17 cellular contexts compared by ENCODE assay signal in the genomic region with DNA sequence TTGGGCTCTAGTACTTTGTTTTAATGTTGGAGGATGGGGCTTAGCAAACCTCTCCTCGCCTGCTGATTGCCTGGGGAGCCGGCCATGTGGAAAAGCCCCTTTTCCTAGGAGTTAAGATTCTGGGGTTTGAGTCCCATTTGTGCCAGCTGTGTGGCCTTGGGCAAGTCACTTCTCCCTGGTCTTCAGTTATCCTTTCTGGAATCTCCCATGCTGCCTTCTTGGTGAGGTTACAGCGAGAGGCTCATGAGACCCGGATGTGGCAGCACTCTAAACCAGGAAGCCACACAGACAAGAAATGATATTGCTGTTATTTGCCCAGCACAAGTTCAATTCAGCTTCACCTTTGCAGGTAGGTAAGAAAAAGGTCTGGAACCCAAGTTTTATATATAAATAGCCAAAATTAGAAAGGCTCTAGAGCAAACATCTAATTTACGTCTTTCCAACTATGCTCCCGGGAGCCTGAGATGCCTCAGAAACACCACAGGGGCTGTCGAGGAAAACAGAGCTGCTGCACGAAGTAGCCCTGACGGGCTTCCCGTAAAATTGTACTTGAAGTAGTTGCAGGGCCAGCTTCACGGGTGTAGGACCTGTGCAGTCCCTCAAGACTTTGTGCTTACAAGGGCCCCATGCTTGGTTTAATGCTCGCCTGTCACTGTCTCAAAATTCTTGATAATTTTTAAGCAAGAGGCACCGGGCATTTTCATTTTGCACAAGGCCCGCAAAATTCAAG. TPM values are rescaled to one million over a fixed set of nuclear protein-coding genes. Genes with fewer than 3 reads are reported as not detected.
A peak's percentile ranks its signal among the peaks of the same experiment; 100 is the strongest.
DNase-seq lines count a peak whose midpoint lies in the region; ATAC-seq and TF ChIP-seq lines count a peak whose summit lies in the region.
"Had no signal": no experiment of that assay in that cellular context is flagged by ENCODE, and none has a peak within 500 bp of the region (broad histone marks: within the 10 kb centered on the region; RNA-seq: fewer than 3 reads in every experiment).

No MANE protein-coding gene starts in this region.

- DNase-seq in CD14-positive monocyte (ENCODE audit: low spot score) = no peak
- DNase-seq in GM12865 (ENCODE audit: low read depth) = peak; percentile 62
- peak; percentile 58 for DNase-seq in activated CD4-positive, alpha-beta memory T cell treated with anti-CD3 and anti-CD28 coated beads for 36 hours
- no peak for DNase-seq in effector memory CD8-positive, alpha-beta T cell
- no peak for DNase-seq in GM19238 (ENCODE audit: insufficient read length, low spot score)
- DNase-seq in NCI-H1694 treated with DMSO at 0.1 percent for 48 hours (lab: John Stamatoyannopoulos, UW) = no peak
- DNase-seq: GM23248; hypothalamus; left lung; NCI-H1417; NCI-H345; stimulated activated CD8-positive, alpha-beta memory T cell treated with anti-CD3 and anti-CD28 coated beads, Interleukin-4, amount 100 ng/mL, for 48 hours had no signal

- H3K36me3 Mint-ChIP-seq in CD14-positive monocyte = no peaks in the 10 kb centered on the region
- no peaks in the 10 kb centered on the region for H3K36me3 Mint-ChIP-seq in activated CD4-positive, alpha-beta memory T cell treated with anti-CD3 and anti-CD28 coated beads for 36 hours
- peaks cover 18% of the 10 kb centered on the region for H3K36me3 Mint-ChIP-seq in effector memory CD8-positive, alpha-beta T cell (ENCODE audit: insufficient read depth)

- TF ChIP-seq CTCF in CD14-positive monocyte (IDR thresholded peaks at IDR 0.05) = no peak
- TF ChIP-seq CTCF in GM12865 (IDR thresholded peaks at IDR 0.05; ENCODE audit: insufficient read depth, low read depth, low read length, missing control alignments) = no peak

- ATAC-seq in effector memory CD8-positive, alpha-beta T cell (replicated peaks) = peak; percentile 18
- ATAC-seq in SK-N-SH treated with all-trans-retinoic acid at 6 μM for 48 hours (no peak), GM21360 (IDR thresholded peaks at IDR 0.05; ENCODE audit: unreplicated experiment) (no peak)
- ATAC-seq: left lung had no signal

- H3K4me3 ChIP-seq in GM12865 (ENCODE audit: low read depth, low read length) = peak overlapping the region; percentile 7
- H3K4me3 ChIP-seq: GM23248, left lung had no signal

- POLR2A ChIA-PET in activated CD4-positive, alpha-beta memory T cell treated with anti-CD3 and anti-CD28 coated beads for 36 hours (lab: Charles Lee) = interaction anchor here (0.5 to 5.2 kb wide), 7 partner anchors 10 to 326 kb away, joined by 3 to 32 read pairs (median 5); no protein-coding TSS in a partner anchor

- H3K27me3 Mint-ChIP-seq in CD14-positive monocyte (ENCODE audit: low read depth in 3 of 3) = peaks cover 0 to 10% (median 1%) of the 10 kb centered on the region in 3 donors
- H3K27me3 Mint-ChIP-seq in activated CD4-positive, alpha-beta memory T cell treated with anti-CD3 and anti-CD28 coated beads for 36 hours = no peaks in the 10 kb centered on the region
- no peaks in the 10 kb centered on the region for H3K27me3 Mint-ChIP-seq in effector memory CD8-positive, alpha-beta T cell

- no peak overlapping the region for H3K4me3 Mint-ChIP-seq in CD14-positive monocyte
- H3K4me3 Mint-ChIP-seq in activated CD4-positive, alpha-beta memory T cell treated with anti-CD3 and anti-CD28 coated beads for 36 hours = peak overlapping the region; percentile 26
- peak overlapping the region; percentile 51 to 65 for H3K4me3 Mint-ChIP-seq in effector memory CD8-positive, alpha-beta T cell

- peak overlapping the region; percentile 97 to 100 (median 99) for H3K27ac Mint-ChIP-seq in CD14-positive monocyte
- H3K27ac Mint-ChIP-seq in activated CD4-positive, alpha-beta memory T cell treated with anti-CD3 and anti-CD28 coated beads for 36 hours = peak overlapping the region; percentile 95
- H3K27ac Mint-ChIP-seq in effector memory CD8-positive, alpha-beta T cell = peak overlapping the region; percentile 52 to 80

- H3K9me3 Mint-ChIP-seq in CD14-positive monocyte = peaks cover 0 to 8% (median 2%) of the 10 kb centered on the region in 7 donors
- H3K9me3 Mint-ChIP-seq in activated CD4-positive, alpha-beta memory T cell treated with anti-CD3 and anti-CD28 coated beads for 36 hours = no peaks in the 10 kb centered on the region
- H3K9me3 Mint-ChIP-seq in effector memory CD8-positive, alpha-beta T cell = no peaks in the 10 kb centered on the region

- intact Hi-C loops in CD14-positive monocyte (cut with micrococcal nuclease) = no loop called here
- intact Hi-C loops in activated CD4-positive, alpha-beta memory T cell treated with anti-CD3 and anti-CD28 coated beads for 36 hours (cut with micrococcal nuclease) = no loop called here

- peaks cover 58% of the 10 kb centered on the region for H3K4me1 Mint-ChIP-seq in CD14-positive monocyte
- H3K4me1 Mint-ChIP-seq in activated CD4-positive, alpha-beta memory T cell treated with anti-CD3 and anti-CD28 coated beads for 36 hours (ENCODE audit: low read depth) = peaks cover 67% of the 10 kb centered on the region
- peaks cover 51 to 56% of the 10 kb centered on the region in 2 donors for H3K4me1 Mint-ChIP-seq in effector memory CD8-positive, alpha-beta T cell (ENCODE audit: low read depth in 2 of 2)

- CTCF ChIA-PET in activated CD4-positive, alpha-beta memory T cell treated with anti-CD3 and anti-CD28 coated beads for 36 hours (lab: Charles Lee) = interaction anchor here (1.5 to 3.1 kb wide), 3 partner anchors 8 to 16 kb away, joined by 5 to 9 read pairs (median 9); partner anchors contain the start of gene SASH3

TF ChIP-seq in SK-N-SH treated with all-trans-retinoic acid at 6 μM for 48 hours, 23 proteins besides CTCF, POLR2A, EP300 and RAD21:
- TF ChIP-seq POU6F1 (CRISPR knock-in tag; IDR thresholded peaks at IDR 0.05; ENCODE audit: borderline replicate concordance, low read depth) = no peak
- no peak for TF ChIP-seq CSDC2 (CRISPR knock-in tag; IDR thresholded peaks at IDR 0.05)
- TF ChIP-seq SNAI2 (CRISPR knock-in tag; IDR thresholded peaks at IDR 0.05) = no peak
- TF ChIP-seq ZFP30 (CRISPR knock-in tag; IDR thresholded peaks at IDR 0.05) = no peak
- no peak for TF ChIP-seq ZC3H10 (CRISPR knock-in tag; IDR thresholded peaks at IDR 0.05)
- TF ChIP-seq, protein P1, sequence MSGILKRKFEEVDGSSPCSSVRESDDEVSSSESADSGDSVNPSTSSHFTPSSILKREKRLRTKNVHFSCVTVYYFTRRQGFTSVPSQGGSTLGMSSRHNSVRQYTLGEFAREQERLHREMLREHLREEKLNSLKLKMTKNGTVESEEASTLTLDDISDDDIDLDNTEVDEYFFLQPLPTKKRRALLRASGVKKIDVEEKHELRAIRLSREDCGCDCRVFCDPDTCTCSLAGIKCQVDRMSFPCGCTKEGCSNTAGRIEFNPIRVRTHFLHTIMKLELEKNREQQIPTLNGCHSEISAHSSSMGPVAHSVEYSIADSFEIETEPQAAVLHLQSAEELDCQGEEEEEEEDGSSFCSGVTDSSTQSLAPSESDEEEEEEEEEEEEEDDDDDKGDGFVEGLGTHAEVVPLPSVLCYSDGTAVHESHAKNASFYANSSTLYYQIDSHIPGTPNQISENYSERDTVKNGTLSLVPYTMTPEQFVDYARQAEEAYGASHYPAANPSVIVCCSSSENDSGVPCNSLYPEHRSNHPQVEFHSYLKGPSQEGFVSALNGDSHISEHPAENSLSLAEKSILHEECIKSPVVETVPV (CRISPR knock-in tag; IDR thresholded peaks at IDR 0.05) = no peak
- TF ChIP-seq, protein P2, sequence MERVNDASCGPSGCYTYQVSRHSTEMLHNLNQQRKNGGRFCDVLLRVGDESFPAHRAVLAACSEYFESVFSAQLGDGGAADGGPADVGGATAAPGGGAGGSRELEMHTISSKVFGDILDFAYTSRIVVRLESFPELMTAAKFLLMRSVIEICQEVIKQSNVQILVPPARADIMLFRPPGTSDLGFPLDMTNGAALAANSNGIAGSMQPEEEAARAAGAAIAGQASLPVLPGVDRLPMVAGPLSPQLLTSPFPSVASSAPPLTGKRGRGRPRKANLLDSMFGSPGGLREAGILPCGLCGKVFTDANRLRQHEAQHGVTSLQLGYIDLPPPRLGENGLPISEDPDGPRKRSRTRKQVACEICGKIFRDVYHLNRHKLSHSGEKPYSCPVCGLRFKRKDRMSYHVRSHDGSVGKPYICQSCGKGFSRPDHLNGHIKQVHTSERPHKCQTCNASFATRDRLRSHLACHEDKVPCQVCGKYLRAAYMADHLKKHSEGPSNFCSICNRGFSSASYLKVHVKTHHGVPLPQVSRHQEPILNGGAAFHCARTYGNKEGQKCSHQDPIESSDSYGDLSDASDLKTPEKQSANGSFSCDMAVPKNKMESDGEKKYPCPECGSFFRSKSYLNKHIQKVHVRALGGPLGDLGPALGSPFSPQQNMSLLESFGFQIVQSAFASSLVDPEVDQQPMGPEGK (CRISPR knock-in tag; IDR thresholded peaks at IDR 0.05; ENCODE audit: borderline replicate concordance) = no peak
- no peak for TF ChIP-seq OSR1 (CRISPR knock-in tag; IDR thresholded peaks at IDR 0.05)
- no peak for TF ChIP-seq ARNTL (CRISPR knock-in tag; IDR thresholded peaks at IDR 0.05; ENCODE audit: borderline replicate concordance, low read depth)
- TF ChIP-seq ZNF8 (CRISPR knock-in tag; IDR thresholded peaks at IDR 0.05) = no peak
- TF ChIP-seq TCF4 (CRISPR knock-in tag; IDR thresholded peaks at IDR 0.05; ENCODE audit: borderline replicate concordance) = no peak
- no peak for TF ChIP-seq ISL1 (CRISPR knock-in tag; IDR thresholded peaks at IDR 0.05)
- no peak for TF ChIP-seq GLIS3 (CRISPR knock-in tag; IDR thresholded peaks at IDR 0.05)
- TF ChIP-seq PPARA (CRISPR knock-in tag; IDR thresholded peaks at IDR 0.05; ENCODE audit: borderline replicate concordance) = no peak
- no peak for TF ChIP-seq RARB (CRISPR knock-in tag; IDR thresholded peaks at IDR 0.05)
- no peak for TF ChIP-seq ESRRG (CRISPR knock-in tag; IDR thresholded peaks at IDR 0.05)

RNA-seq across cellular contexts. Expression of gene SASH3, which starts 8.3 kb away (rescaled TPM):
- polyA plus RNA-seq in CD14-positive monocyte = 100 to 1,000 TPM; 127 to 179 TPM
- total RNA-seq in activated CD4-positive, alpha-beta memory T cell treated with anti-CD3 and anti-CD28 coated beads for 36 hours = 100 to 1,000 TPM; 126 to 133 TPM
- total RNA-seq: dermis microvascular lymphatic vessel endothelial cell, GM23248, pulmonary artery endothelial cell had no signal
- polyA plus RNA-seq: BJ had no signal

RNA-seq across cellular contexts. Expression of gene XPNPEP2, which starts 32.7 kb away (rescaled TPM):
- not detected for polyA plus RNA-seq in CD14-positive monocyte
- under 1 TPM; 0.80 to 0.93 TPM for total RNA-seq in activated CD4-positive, alpha-beta memory T cell treated with anti-CD3 and anti-CD28 coated beads for 36 hours
- total RNA-seq: dermis microvascular lymphatic vessel endothelial cell, pulmonary artery endothelial cell had no signal

Comparison
In these comparisons a context has a peak if more than half of its experiments do, and no peak if none do; other contexts are left out.
1. DNase-seq: peak in GM12865 (single experiment) and activated CD4-positive, alpha-beta memory T cell treated with anti-CD3 and anti-CD28 coated beads for 36 hours (single experiment); none in CD14-positive monocyte (single experiment), effector memory CD8-positive, alpha-beta T cell (0 of 3), GM19238 (single experiment) and NCI-H1694 treated with DMSO at 0.1 percent for 48 hours (single experiment).
2. H3K4me3 Mint-ChIP-seq: peak in activated CD4-positive, alpha-beta memory T cell treated with anti-CD3 and anti-CD28 coated beads for 36 hours (single experiment) and effector memory CD8-positive, alpha-beta T cell (2 of 2); none in CD14-positive monocyte (0 of 2).
3. Peak in every context shown above with its lines, with median percentiles within 50 percentile points of each other: H3K27ac Mint-ChIP-seq.